Comparison of ENCODE assay signal across 8 cellular contexts in the genomic region with DNA sequence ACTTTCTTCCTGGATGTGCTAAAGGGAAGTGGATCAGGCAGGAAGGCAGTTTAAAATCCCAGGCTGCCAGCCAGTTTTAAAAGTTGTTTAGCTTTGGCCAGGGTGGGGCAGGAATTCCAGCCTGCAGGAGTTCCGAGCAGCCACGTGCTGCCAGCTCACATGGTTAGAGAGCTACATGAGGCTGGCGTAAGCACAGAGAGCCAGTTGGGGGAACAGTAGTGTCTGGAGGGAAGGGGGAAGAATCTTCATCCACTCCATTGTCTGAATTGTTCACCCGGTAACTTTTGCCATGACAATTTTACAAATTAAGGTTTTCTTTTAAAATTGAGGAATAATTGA. TPM values are rescaled to one million over a fixed set of nuclear protein-coding genes. Genes with fewer than 3 reads are reported as not detected.
A peak's percentile ranks its signal among the peaks of the same experiment; 100 is the strongest.
DNase-seq lines count a peak whose midpoint lies in the region; FAIRE-seq and TF ChIP-seq lines count a peak whose summit lies in the region.

No MANE protein-coding gene starts in this region.

- no peaks in the 10 kb centered on the region for H3K79me2 ChIP-seq in astrocyte (ENCODE audit: insufficient read depth, low read length)

- H3K27me3 ChIP-seq in HUES6 (ENCODE audit: control insufficient read depth, insufficient read depth, low read length), result no peaks in the 10 kb centered on the region
- H3K27me3 ChIP-seq in astrocyte (ENCODE audit: insufficient read depth, low read length), result no peaks in the 10 kb centered on the region
- no peaks in the 10 kb centered on the region for H3K27me3 ChIP-seq in spleen (replicated peaks in 1 of 7)

- H3K9me3 ChIP-seq in HUES6 (ENCODE audit: control insufficient read depth, insufficient read depth, low read depth, low read length) (no peaks in the 10 kb centered on the region), astrocyte (ENCODE audit: insufficient read depth, low read depth, low read length) (no peaks in the 10 kb centered on the region), spleen (no peaks in the 10 kb centered on the region)

- no peaks in the 10 kb centered on the region for H3K27me3 Mint-ChIP-seq in astrocyte (ENCODE audit: low read depth, unreplicated experiment)

- DNase-seq in Ammon's horn (ENCODE audit: low spot score) (peak; percentile 66), astrocyte (ENCODE audit: low read depth) (peak; percentile 89), iPS-NIHi11 (ENCODE audit: low spot score) (peak; percentile 43), spleen (peak; percentile 84), T-helper 1 cell (no peak)
- DNase-seq in stimulated activated CD4-positive, alpha-beta T cell treated with anti-CD3 and anti-CD28 coated beads, Interleukin-4, amount 100 ng/mL, for 1 hour, result no peak
- no peak for DNase-seq in activated CD4-positive, CD25-positive, alpha-beta regulatory T cell treated with anti-CD3 and anti-CD28 coated beads, Interleukin-2, amount 50 U/mL, for 72 hours

- H3K27ac ChIP-seq in HUES6 (ENCODE audit: low read depth, low read length) (peak overlapping the region; percentile 43; the same call in 1 of the 2 replicates), astrocyte (ENCODE audit: low read depth, low read length) (peak overlapping the region; percentile 79), spleen (peak overlapping the region; percentile 66 to 96 (median 85))

- H3K9me3 Mint-ChIP-seq in astrocyte (ENCODE audit: unreplicated experiment), result no peaks in the 10 kb centered on the region

- H4K20me1 ChIP-seq in astrocyte (ENCODE audit: insufficient read depth, low read length), result no peaks in the 10 kb centered on the region

- peak overlapping the region; percentile 65 for H3K9ac ChIP-seq in HUES6 (ENCODE audit: low read length)
- H3K9ac ChIP-seq in astrocyte (ENCODE audit: low read length), result peak overlapping the region; percentile 65

- peak overlapping the region; percentile 55 for H3K4me2 ChIP-seq in astrocyte (ENCODE audit: low read length)

- H2AFZ ChIP-seq in astrocyte (ENCODE audit: low read depth, low read length), result no peak overlapping the region

- TF ChIP-seq CTCF in astrocyte (IDR thresholded peaks at IDR 0.05; ENCODE audit: insufficient read depth, low read depth, low read length), result no peak
- TF ChIP-seq CTCF in spleen (IDR thresholded peaks at IDR 0.05 in 8 of 11, conservative IDR thresholded peaks at IDR 0.05 in 3 of 11), result no peak

- no peak for FAIRE-seq in astrocyte (lab: Jason Lieb, UNC)

- peak overlapping the region; percentile 19 for H3K27ac Mint-ChIP-seq in astrocyte (ENCODE audit: unreplicated experiment)

- intact Hi-C loops in spleen (cut with DNase I; ENCODE audit: low total_unique reads), result no loop called here

- H3K36me3 Mint-ChIP-seq in astrocyte (ENCODE audit: low read depth, unreplicated experiment), result peaks cover 10% of the 10 kb centered on the region

- peaks cover 13% of the 10 kb centered on the region for H3K4me1 Mint-ChIP-seq in astrocyte (ENCODE audit: low read depth, unreplicated experiment)

- H3K4me3 ChIP-seq in HUES6 (ENCODE audit: low read depth, low read length), result no peak overlapping the region
- no peak overlapping the region for H3K4me3 ChIP-seq in astrocyte (ENCODE audit: insufficient read depth, low read depth, low read length)
- H3K4me3 ChIP-seq in spleen, result peak overlapping the region in 3 of 8 donors; percentile 0 to 54 (median 22)

- H3K36me3 ChIP-seq in HUES6 (ENCODE audit: control insufficient read depth, insufficient read depth, low read length) (peaks cover 32% of the 10 kb centered on the region), astrocyte (ENCODE audit: insufficient read depth, low read length) (peaks cover 3% of the 10 kb centered on the region), spleen (peaks cover 0 to 33% (median 27%) of the 10 kb centered on the region in 6 donors)

- WGBS in spleen, 5 donors, result 37 to 58% (median 43%) methylated on average over 4 of the region's 4 CpGs

- H3K4me3 Mint-ChIP-seq in astrocyte (ENCODE audit: unreplicated experiment), result no peak overlapping the region

- H3K4me1 ChIP-seq in HUES6 (ENCODE audit: control insufficient read depth, insufficient read depth, low read length), result peaks cover 31% of the 10 kb centered on the region
- peaks cover 47% of the 10 kb centered on the region for H3K4me1 ChIP-seq in astrocyte (ENCODE audit: insufficient read depth, low read length)
- peaks cover 12 to 96% (median 69%) of the 10 kb centered on the region in 6 donors for H3K4me1 ChIP-seq in spleen

- peak in 1 of 3 donors; percentile 35 for TF ChIP-seq POLR2A in spleen (IDR thresholded peaks at IDR 0.05)

RNA-seq across cellular contexts. Expression of a gene that starts 12.0 kb away (rescaled TPM):
- total RNA-seq in astrocyte, result 8.5 and 8.8 TPM in 2 replicates
- 10 to 100 TPM; 48.3 to 67.7 (median 55.1) TPM for total RNA-seq in spleen
- polyA plus RNA-seq in spleen, result 10 to 100 TPM; 22.8 to 45.8 (median 42.9) TPM

RNA-seq across cellular contexts. Expression of a gene that starts 12.2 kb away (rescaled TPM):
- total RNA-seq in astrocyte, result 12.6 TPM in 2 replicates
- 10 to 100 TPM; 11.1 to 19.0 (median 17.1) TPM for total RNA-seq in spleen
- 1 to 10 TPM; 5.3 to 9.6 (median 5.6) TPM for polyA plus RNA-seq in spleen

RNA-seq across cellular contexts. Expression of a gene that starts 21.6 kb away (rescaled TPM):
- total RNA-seq in astrocyte (37.0 and 39.1 TPM in 2 replicates), spleen (10 to 100 TPM; 41.8 to 84.7 (median 57.9) TPM)
- 10 to 100 TPM; 24.8 to 56.9 (median 29.3) TPM for polyA plus RNA-seq in spleen

RNA-seq across cellular contexts. Expression of a gene that starts 26.9 kb away (rescaled TPM):
- total RNA-seq in astrocyte (0.45 and 1.2 TPM in 2 replicates), spleen (not detected)
- polyA plus RNA-seq in spleen, result under 1 TPM in 2 of 3 donors, not detected in 1; 0.06 to 0.11 TPM

RNA-seq across cellular contexts. Expression of a gene that starts 38.5 kb away (rescaled TPM):
- 38.4 and 42.1 TPM in 2 replicates for total RNA-seq in astrocyte
- 10 to 100 TPM; 27.2 to 45.0 (median 41.0) TPM for total RNA-seq in spleen
- polyA plus RNA-seq in spleen, result 10 to 100 TPM in 1 of 3 donors, 1 to 10 TPM in 2; 4.1 to 18.5 (median 5.2) TPM

Comparison
In these comparisons a context has a peak if more than half of its experiments do, and no peak if none do; other contexts are left out.
1. DNase-seq: peak in Ammon's horn (single experiment), astrocyte (single experiment), iPS-NIHi11 (single experiment) and spleen (single experiment); none in stimulated activated CD4-positive, alpha-beta T cell treated with anti-CD3 and anti-CD28 coated beads, Interleukin-4, amount 100 ng/mL, for 1 hour (single experiment), activated CD4-positive, CD25-positive, alpha-beta regulatory T cell treated with anti-CD3 and anti-CD28 coated beads, Interleukin-2, amount 50 U/mL, for 72 hours (single experiment) and T-helper 1 cell (0 of 5).
2. Peak in every context shown above with its lines, with median percentiles within 50 percentile points of each other: H3K27ac ChIP-seq.